In genomic region chr11:27722117-27722844, GRCh38 we compare ENCODE assay signal across 8 cellular contexts. TPM values are rescaled to one million over a fixed set of nuclear protein-coding genes. Genes with fewer than 3 reads are reported as not detected.
DNase-seq lines count a peak whose midpoint lies in the region; TF ChIP-seq lines count a peak whose summit lies in the region.

No MANE protein-coding gene starts in this region.

- DNase-seq in GM13976 (ENCODE audit: low spot score) (peak; percentile 41), SK-N-SH (peak; percentile 64), germinal center (ENCODE audit: low spot score) (peak; percentile 17), smooth muscle cell (lab: John Stamatoyannopoulos, UW; ENCODE audit: unreplicated experiment) (no peak), NCI-H1436 (lab: John Stamatoyannopoulos, UW) (no peak), KG1 (lab: John Stamatoyannopoulos, UW) (no peak), inferior parietal cortex (ENCODE audit: extremely low spot score) (no peak)

- CTCF ChIA-PET in SK-N-SH (lab: Yijun Ruan, JAX): interaction anchor here (1.1 to 14.0 kb wide), 5 partner anchors 10 to 810 kb away, joined by 3 to 243 read pairs (median 3); partner anchors contain the start of gene BDNF

- TF ChIP-seq RAD21 in SK-N-SH (IDR thresholded peaks at IDR 0.05; ENCODE audit: low read length): no peak

- in situ Hi-C loops in GM13976 (cut with MboI; ENCODE audit: low sequenced_read_pairs, unreplicated experiment): loop anchor here (25.0 kb wide), 2 partner anchors 390 to 815 kb away; partner anchors contain the start of genes KIF18A and METTL15

- WGBS in SK-N-SH (ENCODE audit: low lambda C conversion rate): 4% methylated on average over 28 of the region's 52 CpGs
- WGBS in smooth muscle cell (ENCODE audit: low lambda C conversion rate): 1% methylated on average over 51 of the region's 52 CpGs

- H3K4me3 ChIP-seq in ACC112 (ENCODE audit: low read depth, low read length): peak overlapping the region; percentile 80
- peak overlapping the region; percentile 71 to 84 for H3K4me3 ChIP-seq in SK-N-SH (ENCODE audit: low read depth in 2 of 2, low read length in 1 of 2)
- H3K4me3 ChIP-seq in smooth muscle cell: peak overlapping the region; percentile 57

- H3K4me2 ChIP-seq in SK-N-SH (peak overlapping the region; percentile 95), smooth muscle cell (peak overlapping the region; percentile 98)

- H3K9me3 ChIP-seq in SK-N-SH: no peaks in the 10 kb centered on the region
- H3K9me3 ChIP-seq in smooth muscle cell (replicated peaks; ENCODE audit: low read depth): no peaks in the 10 kb centered on the region

- H3K4me1 ChIP-seq in ACC112 (ENCODE audit: control insufficient read depth, insufficient read depth, low read length, unreplicated experiment): peaks cover 9% of the 10 kb centered on the region
- H3K4me1 ChIP-seq in SK-N-SH (ENCODE audit: control insufficient read depth in 1 of 2, insufficient read depth in 2 of 2, low read depth in 1 of 2, low read length in 1 of 2): peaks cover 5 to 21% of the 10 kb centered on the region in 2 experiments; a peak in 2 of 4 replicates
- peaks cover 8% of the 10 kb centered on the region for H3K4me1 ChIP-seq in smooth muscle cell (ENCODE audit: low read depth)

- peak overlapping the region; percentile 32 for H2AFZ ChIP-seq in ACC112 (ENCODE audit: low read length, unreplicated experiment)
- peak overlapping the region; percentile 85 for H2AFZ ChIP-seq in SK-N-SH (ENCODE audit: low read depth)
- H2AFZ ChIP-seq in smooth muscle cell (ENCODE audit: low read depth): peak overlapping the region; percentile 73

- POLR2A ChIA-PET in SK-N-SH (lab: Yijun Ruan, JAX): no interaction called here

- TF ChIP-seq EP300 in SK-N-SH (IDR thresholded peaks at IDR 0.05; ENCODE audit: borderline replicate concordance in 1 of 2, low read depth in 1 of 2, low read length in 1 of 2): no peak

- peaks cover 67% of the 10 kb centered on the region for H3K27me3 ChIP-seq in ACC112 (ENCODE audit: insufficient read depth, low read length)
- H3K27me3 ChIP-seq in SK-N-SH (ENCODE audit: insufficient read depth): peaks cover 9% of the 10 kb centered on the region; the same call in 1 of the 2 replicates
- peaks cover 75% of the 10 kb centered on the region for H3K27me3 ChIP-seq in smooth muscle cell (ENCODE audit: low read depth)

- TF ChIP-seq CTCF in GM13976 (IDR thresholded peaks at IDR 0.05; ENCODE audit: borderline replicate concordance, control extremely low read depth, extremely low read depth, insufficient read depth, missing control alignments) (no peak), SK-N-SH (IDR thresholded peaks at IDR 0.05) (no peak), smooth muscle cell (IDR thresholded peaks at IDR 0.05; ENCODE audit: borderline replicate concordance, insufficient read depth, poor library complexity, severe bottlenecking) (no peak)

- H3K9me2 ChIP-seq in SK-N-SH: no peaks in the 10 kb centered on the region

- no peak overlapping the region for H3K27ac ChIP-seq in ACC112 (ENCODE audit: low read depth, low read length)
- no peak overlapping the region for H3K27ac ChIP-seq in SK-N-SH (ENCODE audit: low read depth in 2 of 2, low read length in 1 of 2)
- no peak overlapping the region for H3K27ac ChIP-seq in smooth muscle cell (ENCODE audit: low read depth)

- H3K36me3 ChIP-seq in ACC112 (ENCODE audit: insufficient read depth, low read length) (no peaks in the 10 kb centered on the region), SK-N-SH (replicated peaks in 1 of 2; ENCODE audit: control insufficient read depth in 1 of 2, insufficient read depth in 2 of 2, low read length in 1 of 2) (no peaks in the 10 kb centered on the region), smooth muscle cell (ENCODE audit: low read depth) (no peaks in the 10 kb centered on the region)

- H4K20me1 ChIP-seq in SK-N-SH (ENCODE audit: insufficient read depth): no peaks in the 10 kb centered on the region
- H4K20me1 ChIP-seq in smooth muscle cell (ENCODE audit: low read depth): no peaks in the 10 kb centered on the region

- no peaks in the 10 kb centered on the region for H3K79me2 ChIP-seq in ACC112 (ENCODE audit: control insufficient read depth, insufficient read depth, low read length, unreplicated experiment)
- H3K79me2 ChIP-seq in SK-N-SH (ENCODE audit: insufficient read depth): no peaks in the 10 kb centered on the region
- no peaks in the 10 kb centered on the region for H3K79me2 ChIP-seq in smooth muscle cell (ENCODE audit: low read depth)

- peaks cover 11% of the 10 kb centered on the region for H3F3A ChIP-seq in SK-N-SH (replicated peaks; ENCODE audit: insufficient read depth)
- peaks cover 1% of the 10 kb centered on the region for H3F3A ChIP-seq in smooth muscle cell (ENCODE audit: low read depth)

- H3K9ac ChIP-seq in SK-N-SH (peak overlapping the region; percentile 33; the same call in 1 of the 2 replicates), smooth muscle cell (ENCODE audit: low read depth) (no peak overlapping the region)

TF ChIP-seq in SK-N-SH, 30 proteins besides CTCF, POLR2A, EP300 and RAD21:
- TF ChIP-seq ZBTB33 (IDR thresholded peaks at IDR 0.05; ENCODE audit: borderline replicate concordance, low read depth) (no peak), USF2 (IDR thresholded peaks at IDR 0.05; ENCODE audit: borderline replicate concordance, low read depth, low read length) (peak; percentile 29; the same call in 1 of the 2 replicates), FOSL2 (IDR thresholded peaks at IDR 0.05; ENCODE audit: borderline replicate concordance, low read depth) (no peak), RFX5 (IDR thresholded peaks at IDR 0.05; ENCODE audit: low read length) (peak; percentile 86), MXI1 (IDR thresholded peaks at IDR 0.05; ENCODE audit: low read depth, low read length) (no peak)
- TF ChIP-seq, protein P1, sequence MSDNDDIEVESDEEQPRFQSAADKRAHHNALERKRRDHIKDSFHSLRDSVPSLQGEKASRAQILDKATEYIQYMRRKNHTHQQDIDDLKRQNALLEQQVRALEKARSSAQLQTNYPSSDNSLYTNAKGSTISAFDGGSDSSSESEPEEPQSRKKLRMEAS (IDR thresholded peaks at IDR 0.05; ENCODE audit: low read depth): peak; percentile 43; the same call in 1 of the 2 replicates
- TF ChIP-seq, protein P2, sequence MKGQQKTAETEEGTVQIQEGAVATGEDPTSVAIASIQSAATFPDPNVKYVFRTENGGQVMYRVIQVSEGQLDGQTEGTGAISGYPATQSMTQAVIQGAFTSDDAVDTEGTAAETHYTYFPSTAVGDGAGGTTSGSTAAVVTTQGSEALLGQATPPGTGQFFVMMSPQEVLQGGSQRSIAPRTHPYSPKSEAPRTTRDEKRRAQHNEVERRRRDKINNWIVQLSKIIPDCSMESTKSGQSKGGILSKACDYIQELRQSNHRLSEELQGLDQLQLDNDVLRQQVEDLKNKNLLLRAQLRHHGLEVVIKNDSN (IDR thresholded peaks at IDR 0.05; ENCODE audit: borderline replicate concordance, low read depth): peak; percentile 89
TF ChIP-seq in SK-N-SH: peak in this region for 4.

RNA-seq across cellular contexts. Expression of gene BDNF, which starts 22.0 kb away (rescaled TPM):
- 21.3 and 24.4 TPM in 2 replicates for polyA plus RNA-seq in SK-N-SH (2012; rRNA removed)
- polyA plus RNA-seq in SK-N-SH (2012; cell fraction: cytosol; rRNA removed): 23.2 and 25.5 TPM in 2 replicates
- 23.9 and 29.7 TPM in 2 replicates for polyA plus RNA-seq in SK-N-SH (2012; cell fraction: nucleus; rRNA removed)
- 8.2 and 8.3 TPM in 2 replicates for total RNA-seq in smooth muscle cell
- polyA plus RNA-seq in smooth muscle cell: 5.6 and 7.3 TPM in 2 replicates

Comparison
In these comparisons a context has a peak if more than half of its experiments do, and no peak if none do; other contexts are left out.
1. H2AFZ ChIP-seq: peak in every context shown above with its lines; median percentile 85 in SK-N-SH; 73 in smooth muscle cell; 32 in ACC112.
2. DNase-seq: peak in GM13976 (single experiment), SK-N-SH (single experiment) and germinal center (single experiment); none in smooth muscle cell (single experiment), NCI-H1436 (single experiment), KG1 (single experiment) and inferior parietal cortex (single experiment).
3. Peak in every context shown above with its lines, with median percentiles within 50 percentile points of each other: H3K4me3 ChIP-seq.